ENCODE assay signal across 8 cellular contexts in the genomic region with DNA sequence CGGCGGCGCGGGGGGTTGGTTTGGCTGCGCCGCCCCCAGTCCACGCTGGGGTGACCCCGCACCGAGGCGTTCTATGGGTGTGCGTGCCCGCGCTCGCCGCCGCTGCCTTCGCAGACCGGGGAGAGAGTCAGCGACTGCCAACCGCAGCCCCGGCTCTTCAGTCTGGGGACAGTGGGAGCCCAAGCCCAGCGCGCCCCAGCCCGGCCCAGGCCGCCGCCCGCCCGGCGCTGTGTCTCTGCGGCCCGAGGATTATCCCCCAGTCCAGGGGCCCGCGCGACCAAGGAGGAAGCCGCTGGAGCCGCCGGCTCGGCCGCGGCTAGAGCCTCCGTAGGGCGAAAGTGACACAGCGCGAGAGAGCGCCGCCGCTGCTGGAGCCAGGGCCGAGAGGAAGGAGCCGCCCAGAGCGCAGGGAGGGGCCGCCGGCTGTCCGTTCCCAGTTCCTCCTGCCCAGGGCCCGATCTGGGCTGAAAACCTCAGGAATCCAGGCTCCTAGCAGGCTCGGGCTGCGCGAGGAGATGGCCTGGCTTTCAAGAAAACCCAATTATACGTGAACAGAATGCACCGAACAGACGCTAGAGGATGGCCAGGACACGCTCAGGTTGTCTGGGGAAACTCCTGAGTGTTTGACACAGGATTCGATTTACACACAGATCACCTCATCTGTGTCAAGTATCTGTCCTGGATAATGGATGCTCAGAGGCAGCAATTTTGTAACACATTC. TPM values are rescaled to one million over a fixed set of nuclear protein-coding genes. Genes with fewer than 3 reads are reported as not detected.
DNase-seq lines count a peak whose midpoint lies in the region; ATAC-seq and TF ChIP-seq lines count a peak whose summit lies in the region.

No MANE protein-coding gene starts in this region.

- peak overlapping the region; percentile 80 for H3K4me3 ChIP-seq in skeletal muscle cell (ENCODE audit: low read depth, low read length)

- no peaks in the 10 kb centered on the region for H3K9me3 ChIP-seq in T-helper 17 cell (ENCODE audit: control insufficient read depth, low read length, poor library complexity, severe bottlenecking)

- peak overlapping the region; percentile 93 for H3K4me3 Mint-ChIP-seq in T-helper 17 cell

- no peak overlapping the region for H3K27ac Mint-ChIP-seq in T-helper 17 cell

- H3K27me3 Mint-ChIP-seq in T-helper 17 cell: peaks cover 16% of the 10 kb centered on the region

- DNase-seq in Caki2 (ENCODE audit: low read depth): peak; percentile 62
- peak; percentile 71 for DNase-seq in GM20000 (ENCODE audit: low spot score)
- peak; percentile 27 to 39 for DNase-seq in Kasumi-1 (lab: John Stamatoyannopoulos, UW)
- peak in 1 of 3 donors; percentile 9 for DNase-seq in T-helper 17 cell
- DNase-seq in cerebellar cortex (ENCODE audit: low spot score): peak; percentile 72
- DNase-seq in iris pigment epithelial cell (ENCODE audit: low read depth): peak; percentile 84
- peak; percentile 39 for DNase-seq in skeletal muscle cell (ENCODE audit: low read depth)
- DNase-seq in NK-92 (lab: John Stamatoyannopoulos, UW; ENCODE audit: unreplicated experiment): no peak

- ATAC-seq in T-helper 17 cell: peak; percentile 35

- peaks cover 20% of the 10 kb centered on the region for H3K4me1 Mint-ChIP-seq in T-helper 17 cell

- TF ChIP-seq CTCF in GM20000 (IDR thresholded peaks at IDR 0.05; ENCODE audit: extremely low read depth, missing control alignments): no peak

- no peaks in the 10 kb centered on the region for H3K36me3 Mint-ChIP-seq in T-helper 17 cell (ENCODE audit: low read depth)

- in situ Hi-C loops in Caki2 (cut with HindIII; ENCODE audit: low pct_unique_long_range_greater_than_20kb, low sequenced_read_pairs): no loop called here

RNA-seq across cellular contexts. Expression of a gene that starts 2.4 kb away (rescaled TPM):
- 0.49 and 3.7 TPM in 2 replicates for total RNA-seq in Caki2 (2014; rRNA removed; shearing (Covaris generic); ENCODE audit: low replicate concordance)
- total RNA-seq in T-helper 17 cell: 1 to 10 TPM; 6.1 to 7.3 TPM
